In genomic region chr12:75579552-75579951, GRCh38 we compare ENCODE assay signal across 1 cellular context.
TF ChIP-seq lines count a peak whose summit lies in the region.

No MANE protein-coding gene starts in this region.

TF ChIP-seq in HepG2, 621 proteins besides CTCF, POLR2A, EP300 and RAD21:
- TF ChIP-seq MAFK (conservative IDR thresholded peaks at IDR 0.05 in 1 of 2, IDR thresholded peaks at IDR 0.05 in 1 of 2; ENCODE audit: low read length in 2 of 2) (peak; percentile 21 to 52; a peak in 3 of 4 replicates), ZNF367 (CRISPR knock-in tag; IDR thresholded peaks at IDR 0.05; ENCODE audit: borderline replicate concordance) (no peak), KLF13 (CRISPR knock-in tag; IDR thresholded peaks at IDR 0.05) (no peak), ZNF276 (CRISPR knock-in tag; IDR thresholded peaks at IDR 0.05; ENCODE audit: low read depth) (no peak), ZNF337 (CRISPR knock-in tag; IDR thresholded peaks at IDR 0.05; ENCODE audit: borderline replicate concordance, low read depth) (no peak), MAFF (IDR thresholded peaks at IDR 0.05; ENCODE audit: low read depth, low read length) (peak; percentile 51; the same call in 1 of the 2 replicates), ZZZ3 (CRISPR knock-in tag; IDR thresholded peaks at IDR 0.05; ENCODE audit: borderline replicate concordance) (no peak), TAF15 (IDR thresholded peaks at IDR 0.05; ENCODE audit: low read depth, low read length, poor library complexity, severe bottlenecking) (no peak)
